Comparison of ENCODE assay signal across 8 cellular contexts in genomic region chr17:49779730-49780220, GRCh38. TPM values are rescaled to one million over a fixed set of nuclear protein-coding genes. Genes with fewer than 3 reads are reported as not detected.
DNase-seq lines count a peak whose midpoint lies in the region; ATAC-seq and TF ChIP-seq lines count a peak whose summit lies in the region.

No MANE protein-coding gene starts in this region.

- H3K4me3 ChIP-seq in GM12864 (ENCODE audit: low read depth, low read length) (no peak overlapping the region), astrocyte of the cerebellum (ENCODE audit: low read depth, low read length) (no peak overlapping the region), testis (no peak overlapping the region)

- intact Hi-C loops in testis (cut with DNase I; ENCODE audit: low total_unique reads) = loop anchor here (5.0 to 10.0 kb wide), 2 partner anchors 72 to 205 kb away; partner anchors contain the start of genes NXPH3 and SLC35B1

- no peaks in the 10 kb centered on the region for H3K27me3 ChIP-seq in testis

- no peak for TF ChIP-seq POLR2A in testis (IDR thresholded peaks at IDR 0.05)

- TF ChIP-seq CTCF in GM12864 (IDR thresholded peaks at IDR 0.05; ENCODE audit: low read depth, low read length, missing control alignments) (peak; percentile 53), astrocyte of the cerebellum (IDR thresholded peaks at IDR 0.05; ENCODE audit: low read depth, low read length, missing control alignments) (peak; percentile 55), testis (IDR thresholded peaks at IDR 0.05) (peak in 2 of 3 experiments; percentile 39 to 49)

- DNase-seq in Ammon's horn (ENCODE audit: low spot score) (peak; percentile 54), GM12864 (ENCODE audit: low read depth) (no peak), NCI-H510A (lab: John Stamatoyannopoulos, UW) (peak; percentile 7), astrocyte of the cerebellum (ENCODE audit: low read depth) (peak; percentile 79), kidney glomerular epithelial cell (lab: John Stamatoyannopoulos, UW) (peak; percentile 68), testis (peak; percentile 53), NCI-H187 treated with DMSO at 0.1 percent for 48 hours (lab: John Stamatoyannopoulos, UW) (no peak)

- H3K9me3 ChIP-seq in testis = no peaks in the 10 kb centered on the region

- ATAC-seq in HG03108 (IDR thresholded peaks at IDR 0.05; ENCODE audit: unreplicated experiment) = no peak

- H3K36me3 ChIP-seq in testis (ENCODE audit: low read depth, missing control alignments) = no peaks in the 10 kb centered on the region

- 30 to 34% methylated on average over 2 of the region's 2 CpGs for WGBS in testis, 2 donors

- peaks cover 16% of the 10 kb centered on the region for H3K4me1 ChIP-seq in testis

- in situ Hi-C loops in astrocyte of the cerebellum (cut with HindIII; ENCODE audit: low sequenced_read_pairs) = no loop called here

- H3K27ac ChIP-seq in testis = no peak overlapping the region

RNA-seq across cellular contexts. Expression of gene KAT7, which starts 8.7 kb away (rescaled TPM):
- total RNA-seq in testis = 100 to 1,000 TPM; 122 to 123 TPM
- polyA plus RNA-seq in testis (ENCODE audit: insufficient read depth, low read depth, low replicate concordance) = 181 TPM

RNA-seq across cellular contexts. Expression of gene FAM117A, which starts 15.8 kb away (rescaled TPM):
- total RNA-seq in testis = 10 to 100 TPM; 30.2 to 38.1 TPM
- 67.3 TPM for polyA plus RNA-seq in testis (ENCODE audit: insufficient read depth, low read depth, low replicate concordance)

Comparison
In these comparisons a context has a peak if more than half of its experiments do, and no peak if none do; other contexts are left out.
1. DNase-seq: peak in Ammon's horn (single experiment), NCI-H510A (single experiment), astrocyte of the cerebellum (single experiment), kidney glomerular epithelial cell (single experiment) and testis (single experiment); none in GM12864 (single experiment) and NCI-H187 treated with DMSO at 0.1 percent for 48 hours (single experiment).
2. Peak in every context shown above with its lines, with median percentiles within 50 percentile points of each other: CTCF ChIP-seq.